In genomic region chr11:8717876-8718753, GRCh38 we compare ENCODE assay signal across 9 cellular contexts. TPM values are rescaled to one million over a fixed set of nuclear protein-coding genes. Genes with fewer than 3 reads are reported as not detected.
DNase-seq lines count a peak whose midpoint lies in the region; TF ChIP-seq lines count a peak whose summit lies in the region.
"Had no signal": no experiment of that assay in that cellular context is flagged by ENCODE, and none has a peak within 500 bp of the region (broad histone marks: within the 10 kb centered on the region; RNA-seq: fewer than 3 reads in every experiment).

No MANE protein-coding gene starts in this region.

- no peak for TF ChIP-seq CTCF in AG10803 (conservative IDR thresholded peaks at IDR 0.05; ENCODE audit: low read length)
- no peak for TF ChIP-seq CTCF in mammary epithelial cell (conservative IDR thresholded peaks at IDR 0.05 in 1 of 2, IDR thresholded peaks at IDR 0.05 in 1 of 2; ENCODE audit: extremely low read depth in 1 of 2, insufficient read depth in 1 of 2, low read depth in 1 of 2, low read length in 2 of 2)
- no peak for TF ChIP-seq CTCF in vagina (IDR thresholded peaks at IDR 0.05)

- CTCF ChIA-PET in mammary epithelial cell (lab: Charles Lee; ENCODE audit: low non-redundant PET): interaction anchor here (0.6 kb wide), 1 partner anchor 56 kb away, joined by 3 read pairs; no protein-coding TSS in a partner anchor

- DNase-seq in AG10803 (ENCODE audit: low read depth): peak; percentile 92
- peak; percentile 33 for DNase-seq in mammary epithelial cell
- DNase-seq in medulla oblongata (ENCODE audit: extremely low spot score): peak; percentile 33
- DNase-seq in vagina (ENCODE audit: extremely low spot score in 2 of 2): no peak
- no peak for DNase-seq in activated gamma-delta T cell (lab: John Stamatoyannopoulos, UW)
- DNase-seq in effector CD8-positive, alpha-beta T cell (lab: John Stamatoyannopoulos, UW): no peak
- no peak for DNase-seq in putamen (ENCODE audit: low spot score)

- H3K4me1 ChIP-seq in mammary epithelial cell (ENCODE audit: insufficient read depth, low read length): peaks cover 61% of the 10 kb centered on the region
- H3K4me1 ChIP-seq in vagina: peaks cover 98% of the 10 kb centered on the region

- BruUV-seq in mammary epithelial cell (replicated peaks; lab: Mats Ljungman, UMichigan): no TSS peak

- H3K36me3 ChIP-seq in mammary epithelial cell (ENCODE audit: insufficient read depth, low read length) (peaks cover 3% of the 10 kb centered on the region), vagina (peaks cover 0 to 7% of the 10 kb centered on the region in 2 donors)

- H3K27me3 ChIP-seq in mammary epithelial cell (ENCODE audit: insufficient read depth, low read length) (no peaks in the 10 kb centered on the region), vagina (no peaks in the 10 kb centered on the region)
- H3K27me3 ChIP-seq: cardiac muscle cell had no signal

- H3K9ac ChIP-seq in mammary epithelial cell (ENCODE audit: insufficient read depth, low read length): no peak overlapping the region

- no peaks in the 10 kb centered on the region for H4K20me1 ChIP-seq in mammary epithelial cell (ENCODE audit: insufficient read depth, low read length)

- H2AFZ ChIP-seq in mammary epithelial cell (ENCODE audit: low read depth, low read length): peak overlapping the region; percentile 78

- H3K27ac ChIP-seq in mammary epithelial cell (ENCODE audit: insufficient read depth, low read depth, low read length): peak overlapping the region; percentile 46
- peak overlapping the region; percentile 91 for H3K27ac ChIP-seq in vagina
- H3K27ac ChIP-seq: cardiac muscle cell had no signal

- peak overlapping the region in 1 of 3 donors; percentile 52 for H3K27ac Mint-ChIP-seq in IgD-negative memory B cell

- H3K36me3 Mint-ChIP-seq in IgD-negative memory B cell: no peaks in the 10 kb centered on the region

- H3K9me3 Mint-ChIP-seq in IgD-negative memory B cell: no peaks in the 10 kb centered on the region

- WGBS in mammary epithelial cell (ENCODE audit: low coverage, missing lambda C conversion rate): 22% methylated on average over 9 of the region's 11 CpGs

- peaks cover 2% of the 10 kb centered on the region for H3K27me3 Mint-ChIP-seq in IgD-negative memory B cell

- peak overlapping the region; percentile 62 for H3K4me2 ChIP-seq in mammary epithelial cell (ENCODE audit: insufficient read depth, low read depth, low read length)

- H3K4me3 ChIP-seq in AG10803 (ENCODE audit: low read length): peak overlapping the region; percentile 46
- H3K4me3 ChIP-seq in mammary epithelial cell (replicated peaks in 1 of 3; ENCODE audit: insufficient read depth in 1 of 3, low read depth in 2 of 3, low read length in 3 of 3): no peak overlapping the region
- H3K4me3 ChIP-seq in vagina: no peak overlapping the region
- H3K4me3 ChIP-seq: cardiac muscle cell had no signal

- intact Hi-C loops in mammary epithelial cell (cut with micrococcal nuclease) (loop anchor here (2.0 to 5.0 kb wide), 2 partner anchors 49 to 94 kb away; a partner anchor contains a TSS), vagina (cut with DNase I) (loop anchor here (5.0 kb wide), 1 partner anchor 44 kb away; no protein-coding TSS in a partner anchor)

- no peak for TF ChIP-seq POLR2A in vagina (IDR thresholded peaks at IDR 0.05)

- dilution Hi-C loops in mammary epithelial cell (cut with HindIII; ENCODE audit: low sequenced_read_pairs): no loop called here

- peak overlapping the region in 3 of 4 donors; percentile 81 to 93 (median 89) for H3K4me3 Mint-ChIP-seq in IgD-negative memory B cell

- peaks cover 12% of the 10 kb centered on the region for H3K79me2 ChIP-seq in mammary epithelial cell (ENCODE audit: insufficient read depth, low read length)

- H3K9me3 ChIP-seq in mammary epithelial cell (replicated peaks; ENCODE audit: insufficient read depth, low read length): no peaks in the 10 kb centered on the region
- H3K9me3 ChIP-seq in vagina: no peaks in the 10 kb centered on the region

- in situ Hi-C loops in mammary epithelial cell (cut with MboI; ENCODE audit: low sequenced_read_pairs in 2 of 2): no loop called here

- peaks cover 5 to 15% (median 11%) of the 10 kb centered on the region in 3 donors for H3K4me1 Mint-ChIP-seq in IgD-negative memory B cell

RNA-seq across cellular contexts. Expression of gene RPL27A, which starts 35.5 kb away (rescaled TPM):
- 4,311 TPM for polyA plus RNA-seq in IgD-negative memory B cell
- 100 to 1,000 TPM; 473 to 864 TPM for total RNA-seq in mammary epithelial cell
- 1,200 TPM for polyA plus RNA-seq in mammary epithelial cell
- polyA minus RNA-seq in mammary epithelial cell: 617 TPM
- 1,279 TPM for total RNA-seq in vagina

RNA-seq across cellular contexts. Expression of gene TRIM66, which starts 35.6 kb away (rescaled TPM):
- polyA plus RNA-seq in IgD-negative memory B cell (0.75 TPM), mammary epithelial cell (2.2 TPM)
- total RNA-seq in mammary epithelial cell (10 to 100 TPM in 1 of 2 donors, 1 to 10 TPM in 1; 7.0 to 17.5 TPM), vagina (12.8 TPM)
- 8.9 TPM for polyA minus RNA-seq in mammary epithelial cell

Comparison
In these comparisons a context has a peak if more than half of its experiments do, and no peak if none do; other contexts are left out.
1. DNase-seq: peak in AG10803 (single experiment), mammary epithelial cell (single experiment) and medulla oblongata (single experiment); none in vagina (0 of 2), activated gamma-delta T cell (single experiment), effector CD8-positive, alpha-beta T cell (single experiment) and putamen (single experiment).